In the genomic region with DNA sequence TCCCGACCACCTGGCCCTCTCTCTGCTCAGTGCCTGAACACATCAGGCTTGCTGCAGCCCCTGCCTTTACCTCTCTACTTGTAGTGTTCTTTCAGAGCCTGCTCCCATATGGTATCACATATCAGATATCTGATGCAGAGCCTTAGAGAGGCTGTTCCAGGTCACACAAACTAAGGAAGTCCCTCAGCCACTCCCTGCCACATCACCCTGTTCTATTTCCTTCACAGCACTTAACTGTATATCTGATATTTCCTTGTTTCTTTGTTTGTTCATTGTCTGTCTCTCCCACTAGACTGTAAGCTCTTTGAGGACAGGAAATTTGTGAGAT, we compare ENCODE assay signal across 2 cellular contexts.
TF ChIP-seq lines count a peak whose summit lies in the region.

No MANE protein-coding gene starts in this region.

TF ChIP-seq in WTC11, 78 proteins besides CTCF, POLR2A, EP300 and RAD21 (continued from another document and continues in another):
- TF ChIP-seq, protein P1, sequence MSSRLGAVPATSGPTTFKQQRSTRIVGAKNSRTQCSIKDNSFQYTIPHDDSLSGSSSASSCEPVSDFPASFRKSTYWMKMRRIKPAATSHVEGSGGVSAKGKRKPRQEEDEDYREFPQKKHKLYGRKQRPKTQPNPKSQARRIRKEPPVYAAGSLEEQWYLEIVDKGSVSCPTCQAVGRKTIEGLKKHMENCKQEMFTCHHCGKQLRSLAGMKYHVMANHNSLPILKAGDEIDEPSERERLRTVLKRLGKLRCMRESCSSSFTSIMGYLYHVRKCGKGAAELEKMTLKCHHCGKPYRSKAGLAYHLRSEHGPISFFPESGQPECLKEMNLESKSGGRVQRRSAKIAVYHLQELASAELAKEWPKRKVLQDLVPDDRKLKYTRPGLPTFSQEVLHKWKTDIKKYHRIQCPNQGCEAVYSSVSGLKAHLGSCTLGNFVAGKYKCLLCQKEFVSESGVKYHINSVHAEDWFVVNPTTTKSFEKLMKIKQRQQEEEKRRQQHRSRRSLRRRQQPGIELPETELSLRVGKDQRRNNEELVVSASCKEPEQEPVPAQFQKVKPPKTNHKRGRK (CRISPR knock-in tag; IDR thresholded peaks at IDR 0.05; ENCODE audit: borderline replicate concordance), result no peak
- TF ChIP-seq NR2C2 (CRISPR knock-in tag; IDR thresholded peaks at IDR 0.05), result no peak
- no peak for TF ChIP-seq AR (CRISPR knock-in tag; IDR thresholded peaks at IDR 0.05)
- no peak for TF ChIP-seq TEAD4 (CRISPR knock-in tag; IDR thresholded peaks at IDR 0.05)
- TF ChIP-seq, protein P2, sequence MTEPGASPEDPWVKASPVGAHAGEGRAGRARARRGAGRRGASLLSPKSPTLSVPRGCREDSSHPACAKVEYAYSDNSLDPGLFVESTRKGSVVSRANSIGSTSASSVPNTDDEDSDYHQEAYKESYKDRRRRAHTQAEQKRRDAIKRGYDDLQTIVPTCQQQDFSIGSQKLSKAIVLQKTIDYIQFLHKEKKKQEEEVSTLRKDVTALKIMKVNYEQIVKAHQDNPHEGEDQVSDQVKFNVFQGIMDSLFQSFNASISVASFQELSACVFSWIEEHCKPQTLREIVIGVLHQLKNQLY (CRISPR knock-in tag; IDR thresholded peaks at IDR 0.05), result no peak
- TF ChIP-seq PRDM15 (CRISPR knock-in tag; IDR thresholded peaks at IDR 0.05), result no peak
- TF ChIP-seq KAT7 (CRISPR knock-in tag; IDR thresholded peaks at IDR 0.05; ENCODE audit: borderline replicate concordance), result no peak
- TF ChIP-seq, protein P3, sequence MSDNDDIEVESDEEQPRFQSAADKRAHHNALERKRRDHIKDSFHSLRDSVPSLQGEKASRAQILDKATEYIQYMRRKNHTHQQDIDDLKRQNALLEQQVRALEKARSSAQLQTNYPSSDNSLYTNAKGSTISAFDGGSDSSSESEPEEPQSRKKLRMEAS (CRISPR knock-in tag; IDR thresholded peaks at IDR 0.05), result no peak
- TF ChIP-seq, protein P4, sequence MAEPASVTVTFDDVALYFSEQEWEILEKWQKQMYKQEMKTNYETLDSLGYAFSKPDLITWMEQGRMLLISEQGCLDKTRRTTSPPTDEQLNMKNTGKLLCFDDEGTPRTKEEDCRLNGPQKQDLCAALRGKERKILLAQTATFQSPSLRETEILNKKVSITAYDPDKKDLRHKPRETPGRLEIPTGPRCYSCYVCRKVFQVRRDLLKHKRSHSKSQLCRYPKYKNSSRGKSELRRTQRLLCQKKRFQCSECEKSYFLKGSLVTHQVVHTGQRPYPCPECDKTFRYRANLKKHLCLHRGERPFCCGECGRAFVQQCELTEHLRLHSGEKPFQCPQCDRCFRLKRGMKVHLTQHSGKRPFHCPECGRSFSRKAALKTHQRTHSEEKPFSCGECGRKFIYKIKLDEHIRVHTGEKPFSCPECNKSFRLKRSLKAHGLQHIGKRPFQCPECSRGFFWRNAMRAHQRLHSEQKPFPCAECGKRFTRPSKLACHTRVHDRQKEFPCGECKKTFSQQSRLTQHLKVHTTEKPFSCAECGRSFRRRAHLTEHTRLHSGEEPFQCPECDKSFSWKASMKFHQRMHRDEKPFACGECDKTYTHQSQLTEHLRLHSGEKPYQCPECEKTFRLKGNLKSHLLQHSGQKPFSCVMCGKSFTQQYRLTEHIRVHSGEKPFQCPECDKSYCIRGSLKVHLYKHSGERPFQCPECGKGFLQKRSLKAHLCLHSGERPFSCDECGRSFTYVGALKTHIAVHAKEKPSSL (CRISPR knock-in tag; conservative IDR thresholded peaks at IDR 0.05), result no peak
- no peak for TF ChIP-seq NR3C1 (CRISPR knock-in tag; conservative IDR thresholded peaks at IDR 0.05; ENCODE audit: low read depth)
- TF ChIP-seq ZNF138 (CRISPR knock-in tag; conservative IDR thresholded peaks at IDR 0.05), result no peak

TF ChIP-seq in HEK293T, 16 proteins besides CTCF, POLR2A, EP300 and RAD21 (continued from another document):
- TF ChIP-seq, protein P5, sequence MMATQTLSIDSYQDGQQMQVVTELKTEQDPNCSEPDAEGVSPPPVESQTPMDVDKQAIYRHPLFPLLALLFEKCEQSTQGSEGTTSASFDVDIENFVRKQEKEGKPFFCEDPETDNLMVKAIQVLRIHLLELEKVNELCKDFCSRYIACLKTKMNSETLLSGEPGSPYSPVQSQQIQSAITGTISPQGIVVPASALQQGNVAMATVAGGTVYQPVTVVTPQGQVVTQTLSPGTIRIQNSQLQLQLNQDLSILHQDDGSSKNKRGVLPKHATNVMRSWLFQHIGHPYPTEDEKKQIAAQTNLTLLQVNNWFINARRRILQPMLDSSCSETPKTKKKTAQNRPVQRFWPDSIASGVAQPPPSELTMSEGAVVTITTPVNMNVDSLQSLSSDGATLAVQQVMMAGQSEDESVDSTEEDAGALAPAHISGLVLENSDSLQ (IDR thresholded peaks at IDR 0.05), result no peak
- TF ChIP-seq ELF4 (IDR thresholded peaks at IDR 0.05) (no peak), SP1 (IDR thresholded peaks at IDR 0.05) (no peak), TARDBP (IDR thresholded peaks at IDR 0.05) (no peak), L3MBTL2 (conservative IDR thresholded peaks at IDR 0.05) (no peak), ZNF384 (IDR thresholded peaks at IDR 0.05) (no peak), BHLHE40 (IDR thresholded peaks at IDR 0.05; ENCODE audit: borderline replicate concordance) (no peak), HDGF (IDR thresholded peaks at IDR 0.05; ENCODE audit: borderline replicate concordance) (no peak), NFRKB (IDR thresholded peaks at IDR 0.05) (no peak), ARNT (IDR thresholded peaks at IDR 0.05) (no peak), LEF1 (IDR thresholded peaks at IDR 0.05; ENCODE audit: borderline replicate concordance) (no peak), SUZ12 (IDR thresholded peaks at IDR 0.05) (no peak), FOXA1 (IDR thresholded peaks at IDR 0.05) (no peak), CTBP1 (IDR thresholded peaks at IDR 0.05; ENCODE audit: borderline replicate concordance) (no peak), FOXM1 (IDR thresholded peaks at IDR 0.05; ENCODE audit: borderline replicate concordance) (no peak)
TF ChIP-seq in HEK293T: peak in this region for 0.
